Comparison of ENCODE assay signal across 11 cellular contexts in the genomic region with DNA sequence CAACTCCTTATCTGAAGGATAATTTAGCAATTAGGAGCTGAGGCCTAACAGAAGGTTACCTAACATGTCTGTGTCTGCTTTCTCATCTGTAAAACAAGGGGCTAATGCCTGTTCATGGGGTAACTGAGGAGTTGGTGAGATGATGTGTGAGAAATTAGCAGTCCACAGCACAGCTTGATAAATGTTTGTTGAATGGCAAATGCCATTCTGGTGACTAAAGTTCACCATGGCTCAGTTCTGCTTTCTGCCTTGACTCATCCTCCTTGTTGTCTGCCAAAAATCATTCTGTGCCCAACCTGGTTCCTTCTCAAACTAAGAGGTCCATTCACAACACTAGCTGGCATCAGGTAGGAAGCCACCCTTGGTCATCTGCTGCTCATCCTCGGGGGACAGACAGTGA.
A peak's percentile ranks its signal among the peaks of the same experiment; 100 is the strongest.
DNase-seq lines count a peak whose midpoint lies in the region; ATAC-seq and TF ChIP-seq lines count a peak whose summit lies in the region.
"Had no signal": no experiment of that assay in that cellular context is flagged by ENCODE, and none has a peak within 500 bp of the region (broad histone marks: within the 10 kb centered on the region; RNA-seq: fewer than 3 reads in every experiment).

No MANE protein-coding gene starts in this region.

- POLR2A ChIA-PET in activated CD4-positive, alpha-beta memory T cell treated with anti-CD3 and anti-CD28 coated beads for 36 hours (lab: Charles Lee), result no interaction called here
- POLR2A ChIA-PET in activated CD8-positive, alpha-beta T cell treated with anti-CD3 and anti-CD28 coated beads for 36 hours (lab: Charles Lee), result no interaction called here

- H3K9me3 Mint-ChIP-seq in activated CD4-positive, alpha-beta memory T cell treated with anti-CD3 and anti-CD28 coated beads for 36 hours, result peaks cover 12% of the 10 kb centered on the region
- peaks cover 7 to 26% (median 14%) of the 10 kb centered on the region in 6 donors for H3K9me3 Mint-ChIP-seq in immature natural killer cell
- peaks cover 13% of the 10 kb centered on the region for H3K9me3 Mint-ChIP-seq in activated CD8-positive, alpha-beta T cell treated with anti-CD3 and anti-CD28 coated beads for 36 hours

- H3K4me1 Mint-ChIP-seq in activated CD4-positive, alpha-beta memory T cell treated with anti-CD3 and anti-CD28 coated beads for 36 hours (ENCODE audit: low read depth), result no peaks in the 10 kb centered on the region
- no peaks in the 10 kb centered on the region for H3K4me1 Mint-ChIP-seq in immature natural killer cell
- H3K4me1 Mint-ChIP-seq in activated CD8-positive, alpha-beta T cell treated with anti-CD3 and anti-CD28 coated beads for 36 hours (ENCODE audit: low read depth), result no peaks in the 10 kb centered on the region
- H3K4me1 Mint-ChIP-seq: activated CD4-positive, alpha-beta T cell treated with anti-CD3 and anti-CD28 coated beads, Interleukin-2, amount 10 ng/mL, durations not matched to agents 7 days and 5 days had no signal

- TF ChIP-seq CTCF in activated CD8-positive, alpha-beta T cell treated with anti-CD3 and anti-CD28 coated beads for 36 hours (IDR thresholded peaks at IDR 0.05), result no peak

- CTCF ChIA-PET in activated CD4-positive, alpha-beta memory T cell treated with anti-CD3 and anti-CD28 coated beads for 36 hours (lab: Charles Lee), result no interaction called here
- CTCF ChIA-PET in activated CD8-positive, alpha-beta T cell treated with anti-CD3 and anti-CD28 coated beads for 36 hours (lab: Charles Lee), result no interaction called here

- peak; percentile 22 for DNase-seq in NOMO-1 treated with DMSO at 0.1 percent for 48 hours (lab: John Stamatoyannopoulos, UW; ENCODE audit: unreplicated experiment)
- DNase-seq in NOMO-1 treated with dmso at 0.1 percent for 144 hours (lab: John Stamatoyannopoulos, UW; ENCODE audit: unreplicated experiment), result no peak
- peak; percentile 81 for DNase-seq in amniotic epithelial cell (ENCODE audit: low read depth)
- peak; percentile 22 for DNase-seq in hepatic stellate cell (ENCODE audit: low spot score)
- no peak for DNase-seq in activated effector memory CD4-positive, alpha-beta T cell treated with Interleukin-2 at 50 U/mL for 16 hours
- DNase-seq in activated CD4-positive, alpha-beta memory T cell treated with anti-CD3 and anti-CD28 coated beads for 36 hours, result no peak
- no peak for DNase-seq in immature natural killer cell
- DNase-seq in activated CD8-positive, alpha-beta T cell treated with anti-CD3 and anti-CD28 coated beads for 36 hours, result no peak
- DNase-seq: activated CD4-positive, alpha-beta T cell treated with anti-CD3 and anti-CD28 coated beads, Interleukin-2, amount 10 ng/mL, durations not matched to agents 7 days and 5 days; NCI-H2227 treated with DMSO at 0.1 percent for 48 hours had no signal

- H3K4me3 Mint-ChIP-seq in activated CD4-positive, alpha-beta memory T cell treated with anti-CD3 and anti-CD28 coated beads for 36 hours, result no peak overlapping the region
- H3K4me3 Mint-ChIP-seq in immature natural killer cell, result no peak overlapping the region
- no peak overlapping the region for H3K4me3 Mint-ChIP-seq in activated CD8-positive, alpha-beta T cell treated with anti-CD3 and anti-CD28 coated beads for 36 hours
- H3K4me3 Mint-ChIP-seq: activated CD4-positive, alpha-beta T cell treated with anti-CD3 and anti-CD28 coated beads, Interleukin-2, amount 10 ng/mL, durations not matched to agents 7 days and 5 days; activated naive CD8-positive, alpha-beta T cell had no signal

- H3K36me3 Mint-ChIP-seq in activated CD4-positive, alpha-beta memory T cell treated with anti-CD3 and anti-CD28 coated beads for 36 hours, result no peaks in the 10 kb centered on the region
- peaks cover 0 to 6% (median 4%) of the 10 kb centered on the region in 3 donors for H3K36me3 Mint-ChIP-seq in immature natural killer cell
- H3K36me3 Mint-ChIP-seq in activated CD8-positive, alpha-beta T cell treated with anti-CD3 and anti-CD28 coated beads for 36 hours (ENCODE audit: low read depth), result no peaks in the 10 kb centered on the region
- H3K36me3 Mint-ChIP-seq: activated naive CD8-positive, alpha-beta T cell had no signal

- intact Hi-C loops in activated CD4-positive, alpha-beta memory T cell treated with anti-CD3 and anti-CD28 coated beads for 36 hours (cut with micrococcal nuclease), result no loop called here
- intact Hi-C loops in activated CD8-positive, alpha-beta T cell treated with anti-CD3 and anti-CD28 coated beads for 36 hours (cut with micrococcal nuclease), result no loop called here

- H3K27me3 Mint-ChIP-seq in activated CD4-positive, alpha-beta memory T cell treated with anti-CD3 and anti-CD28 coated beads for 36 hours, result no peaks in the 10 kb centered on the region
- no peaks in the 10 kb centered on the region for H3K27me3 Mint-ChIP-seq in immature natural killer cell (ENCODE audit: low read depth in 3 of 3)
- H3K27me3 Mint-ChIP-seq in activated CD8-positive, alpha-beta T cell treated with anti-CD3 and anti-CD28 coated beads for 36 hours, result no peaks in the 10 kb centered on the region
- H3K27me3 Mint-ChIP-seq: activated CD4-positive, alpha-beta T cell treated with anti-CD3 and anti-CD28 coated beads, Interleukin-2, amount 10 ng/mL, durations not matched to agents 7 days and 5 days; activated naive CD8-positive, alpha-beta T cell had no signal

- H3K27ac Mint-ChIP-seq in activated CD4-positive, alpha-beta memory T cell treated with anti-CD3 and anti-CD28 coated beads for 36 hours, result no peak overlapping the region
- H3K27ac Mint-ChIP-seq in immature natural killer cell, result no peak overlapping the region
- no peak overlapping the region for H3K27ac Mint-ChIP-seq in activated CD8-positive, alpha-beta T cell treated with anti-CD3 and anti-CD28 coated beads for 36 hours
- H3K27ac Mint-ChIP-seq: activated CD4-positive, alpha-beta T cell treated with anti-CD3 and anti-CD28 coated beads, Interleukin-2, amount 10 ng/mL, durations not matched to agents 7 days and 5 days; activated naive CD8-positive, alpha-beta T cell had no signal

- no peak for ATAC-seq in activated CD8-positive, alpha-beta T cell treated with anti-CD3 and anti-CD28 coated beads for 36 hours

Comparison
In these comparisons a context has a peak if more than half of its experiments do, and no peak if none do; other contexts are left out.
1. DNase-seq: peak in NOMO-1 treated with DMSO at 0.1 percent for 48 hours (single experiment), amniotic epithelial cell (single experiment) and hepatic stellate cell (single experiment); none in NOMO-1 treated with dmso at 0.1 percent for 144 hours (single experiment), activated effector memory CD4-positive, alpha-beta T cell treated with Interleukin-2 at 50 U/mL for 16 hours (single experiment), activated CD4-positive, alpha-beta memory T cell treated with anti-CD3 and anti-CD28 coated beads for 36 hours (single experiment), immature natural killer cell (0 of 3) and activated CD8-positive, alpha-beta T cell treated with anti-CD3 and anti-CD28 coated beads for 36 hours (single experiment).